Comparison of ENCODE assay signal across 9 cellular contexts in genomic region chr2:159613515-159614336, GRCh38. TPM values are rescaled to one million over a fixed set of nuclear protein-coding genes. Genes with fewer than 3 reads are reported as not detected.
DNase-seq lines count a peak whose midpoint lies in the region; ATAC-seq and TF ChIP-seq lines count a peak whose summit lies in the region.
"Had no signal": no experiment of that assay in that cellular context is flagged by ENCODE, and none has a peak within 500 bp of the region (broad histone marks: within the 10 kb centered on the region; RNA-seq: fewer than 3 reads in every experiment).

No MANE protein-coding gene starts in this region.

- intact Hi-C loops in Right ventricle myocardium superior (cut with DNase I) = no loop called here
- intact Hi-C loops in naive thymus-derived CD4-positive, alpha-beta T cell (cut with micrococcal nuclease) = loop anchor here in 1 of 2 donors (2.0 to 10.0 kb wide), 4 partner anchors 97 to 291 kb away; partner anchors contain the start of genes CD302, LY75 and MARCHF7

- no peak for ATAC-seq in Right ventricle myocardium superior (ENCODE audit: poor library complexity)
- no peak for ATAC-seq in naive thymus-derived CD4-positive, alpha-beta T cell
- no peak for ATAC-seq in GM21423 (IDR thresholded peaks at IDR 0.05; ENCODE audit: unreplicated experiment)

- H3K4me1 Mint-ChIP-seq in naive thymus-derived CD4-positive, alpha-beta T cell = peaks cover 10 to 18% (median 15%) of the 10 kb centered on the region in 7 donors

- peak in 1 of 2 donors; percentile 44 for DNase-seq in cardiac muscle cell (ENCODE audit: low read depth in 1 of 2, low spot score in 1 of 2)
- DNase-seq in Right ventricle myocardium superior = no peak
- peak in 1 of 2 experiments; percentile 43 for DNase-seq in SJCRH30
- peak; percentile 52 for DNase-seq in fibroblast of villous mesenchyme (ENCODE audit: low read depth)
- no peak for DNase-seq in GM19240 (ENCODE audit: insufficient read length, low spot score)
- no peak for DNase-seq in naive thymus-derived CD4-positive, alpha-beta T cell

- POLR2A ChIA-PET in naive thymus-derived CD4-positive, alpha-beta T cell (lab: Charles Lee) = no interaction called here

- H3K27me3 Mint-ChIP-seq in naive thymus-derived CD4-positive, alpha-beta T cell = peaks cover 17 to 52% (median 41%) of the 10 kb centered on the region in 5 donors

- TF ChIP-seq CTCF in cardiac muscle cell (IDR thresholded peaks at IDR 0.05; ENCODE audit: low read depth, low read length) (no peak), fibroblast of villous mesenchyme (IDR thresholded peaks at IDR 0.05; ENCODE audit: insufficient read depth, low read depth, low read length) (no peak)

- H3K9me3 Mint-ChIP-seq in naive thymus-derived CD4-positive, alpha-beta T cell = no peaks in the 10 kb centered on the region
- H3K9me3 Mint-ChIP-seq: central memory CD8-positive, alpha-beta T cell had no signal

- CTCF ChIA-PET in naive thymus-derived CD4-positive, alpha-beta T cell (lab: Charles Lee) = no interaction called here

- H3K36me3 ChIP-seq in cardiac muscle cell = no peaks in the 10 kb centered on the region
- no peaks in the 10 kb centered on the region for H3K36me3 ChIP-seq in SJCRH30
- no peaks in the 10 kb centered on the region for H3K36me3 ChIP-seq in skeletal muscle tissue (ENCODE audit: control insufficient read depth in 3 of 3, insufficient read depth in 3 of 3, low read length in 3 of 3)
- no peaks in the 10 kb centered on the region for H3K36me3 ChIP-seq in naive thymus-derived CD4-positive, alpha-beta T cell (ENCODE audit: control insufficient read depth in 2 of 3, insufficient read depth in 3 of 3, low read length in 3 of 3)

- H3K27ac Mint-ChIP-seq in naive thymus-derived CD4-positive, alpha-beta T cell = no peak overlapping the region

- H3K4me1 ChIP-seq in cardiac muscle cell (ENCODE audit: low read depth) = peaks cover 44% of the 10 kb centered on the region
- peaks cover 33% of the 10 kb centered on the region for H3K4me1 ChIP-seq in SJCRH30
- peaks cover 6 to 16% (median 11%) of the 10 kb centered on the region in 3 donors for H3K4me1 ChIP-seq in skeletal muscle tissue (ENCODE audit: control insufficient read depth in 3 of 3, insufficient read depth in 3 of 3, low read length in 3 of 3)
- H3K4me1 ChIP-seq in naive thymus-derived CD4-positive, alpha-beta T cell (ENCODE audit: control insufficient read depth in 2 of 2, insufficient read depth in 2 of 2, low read length in 2 of 2) = peaks cover 4 to 5% of the 10 kb centered on the region in 2 donors

- H3K9ac ChIP-seq in skeletal muscle tissue (ENCODE audit: low read depth in 1 of 3, low read length in 3 of 3) = peak overlapping the region; percentile 90 to 98 (median 93)

- H3K27me3 ChIP-seq in cardiac muscle cell (no peaks in the 10 kb centered on the region), SJCRH30 (no peaks in the 10 kb centered on the region), skeletal muscle tissue (ENCODE audit: control insufficient read depth in 3 of 3, insufficient read depth in 3 of 3, low read length in 3 of 3) (no peaks in the 10 kb centered on the region)
- H3K27me3 ChIP-seq in naive thymus-derived CD4-positive, alpha-beta T cell (ENCODE audit: control insufficient read depth in 2 of 2, insufficient read depth in 2 of 2, low read length in 2 of 2) = peaks cover 3% of the 10 kb centered on the region in 2 donors

- peak overlapping the region; percentile 74 for H3K4me3 ChIP-seq in cardiac muscle cell
- H3K4me3 ChIP-seq in SJCRH30 = peak overlapping the region; percentile 93
- peak overlapping the region; percentile 79 for H3K4me3 ChIP-seq in fibroblast of villous mesenchyme (ENCODE audit: low read depth, low read length)
- H3K4me3 ChIP-seq in skeletal muscle tissue (ENCODE audit: low read length in 3 of 3) = peak overlapping the region; percentile 79 to 92 (median 81)
- no peak overlapping the region for H3K4me3 ChIP-seq in naive thymus-derived CD4-positive, alpha-beta T cell (ENCODE audit: low read length)

- H3K4me3 Mint-ChIP-seq in naive thymus-derived CD4-positive, alpha-beta T cell = peak overlapping the region in 3 of 10 donors; percentile 5 to 57 (median 36)

- H3K9me3 ChIP-seq in cardiac muscle cell (ENCODE audit: low read depth) (no peaks in the 10 kb centered on the region), SJCRH30 (replicated peaks) (no peaks in the 10 kb centered on the region), skeletal muscle tissue (ENCODE audit: control insufficient read depth in 3 of 3, low read length in 3 of 3) (no peaks in the 10 kb centered on the region)
- no peaks in the 10 kb centered on the region for H3K9me3 ChIP-seq in naive thymus-derived CD4-positive, alpha-beta T cell (ENCODE audit: control insufficient read depth in 2 of 3, low read length in 3 of 3)

- H3K36me3 Mint-ChIP-seq in naive thymus-derived CD4-positive, alpha-beta T cell = peaks cover 0 to 4% (median 0%) of the 10 kb centered on the region in 5 donors

- H3K27ac ChIP-seq in cardiac muscle cell (peak overlapping the region; percentile 99), SJCRH30 (peak overlapping the region; percentile 98), skeletal muscle tissue (ENCODE audit: low read depth, low read length) (peak overlapping the region; percentile 99)
- no peak overlapping the region for H3K27ac ChIP-seq in naive thymus-derived CD4-positive, alpha-beta T cell (ENCODE audit: low read depth, low read length)

RNA-seq across cellular contexts. Expression of gene BAZ2B, which starts 2.6 kb away (rescaled TPM):
- 60.1 and 103 TPM in 2 replicates for total RNA-seq in cardiac muscle cell
- polyA plus RNA-seq in cardiac muscle cell = 62.1 and 91.3 TPM in 2 replicates
- 27.0 TPM for total RNA-seq in Right ventricle myocardium superior
- 27.4 and 38.5 TPM in 2 replicates for total RNA-seq in SJCRH30 (2014; rRNA removed; shearing (Covaris generic))
- total RNA-seq in fibroblast of villous mesenchyme = 49.9 and 63.5 TPM in 2 replicates
- 76.2 TPM for total RNA-seq in skeletal muscle tissue
- 10 to 100 TPM in 4 of 5 experiments, 1 to 10 TPM in 1; 9.9 to 57.4 (median 21.6) TPM for total RNA-seq in naive thymus-derived CD4-positive, alpha-beta T cell
- 10 to 100 TPM; 10.4 to 12.6 TPM for polyA plus RNA-seq in naive thymus-derived CD4-positive, alpha-beta T cell
